1 cellular context compared by ENCODE assay signal in genomic region chr7:25781704-25782103, GRCh38.
TF ChIP-seq lines count a peak whose summit lies in the region.

No MANE protein-coding gene starts in this region.

TF ChIP-seq in K562, 482 proteins besides CTCF, POLR2A, EP300 and RAD21 (continued from another document):
- TF ChIP-seq CUX1 (CRISPR knock-in tag; IDR thresholded peaks at IDR 0.05) (peak; percentile 92), HDAC2 (IDR thresholded peaks at IDR 0.05) (no peak), ZNF316 (IDR thresholded peaks at IDR 0.05) (no peak), CBX8 (IDR thresholded peaks at IDR 0.05; ENCODE audit: borderline replicate concordance, extremely low read depth, low read depth, low read length, poor library complexity, severe bottlenecking) (no peak), PBX2 (CRISPR knock-in tag; IDR thresholded peaks at IDR 0.05; ENCODE audit: low read depth) (no peak), PBX2 (tag; conservative IDR thresholded peaks at IDR 0.05; ENCODE audit: low read depth) (peak; percentile 84), C11orf30 (IDR thresholded peaks at IDR 0.05; ENCODE audit: low read depth) (no peak), PKNOX1 (IDR thresholded peaks at IDR 0.05) (peak; percentile 19; the same call in 1 of the 2 replicates)
